In the genomic region with DNA sequence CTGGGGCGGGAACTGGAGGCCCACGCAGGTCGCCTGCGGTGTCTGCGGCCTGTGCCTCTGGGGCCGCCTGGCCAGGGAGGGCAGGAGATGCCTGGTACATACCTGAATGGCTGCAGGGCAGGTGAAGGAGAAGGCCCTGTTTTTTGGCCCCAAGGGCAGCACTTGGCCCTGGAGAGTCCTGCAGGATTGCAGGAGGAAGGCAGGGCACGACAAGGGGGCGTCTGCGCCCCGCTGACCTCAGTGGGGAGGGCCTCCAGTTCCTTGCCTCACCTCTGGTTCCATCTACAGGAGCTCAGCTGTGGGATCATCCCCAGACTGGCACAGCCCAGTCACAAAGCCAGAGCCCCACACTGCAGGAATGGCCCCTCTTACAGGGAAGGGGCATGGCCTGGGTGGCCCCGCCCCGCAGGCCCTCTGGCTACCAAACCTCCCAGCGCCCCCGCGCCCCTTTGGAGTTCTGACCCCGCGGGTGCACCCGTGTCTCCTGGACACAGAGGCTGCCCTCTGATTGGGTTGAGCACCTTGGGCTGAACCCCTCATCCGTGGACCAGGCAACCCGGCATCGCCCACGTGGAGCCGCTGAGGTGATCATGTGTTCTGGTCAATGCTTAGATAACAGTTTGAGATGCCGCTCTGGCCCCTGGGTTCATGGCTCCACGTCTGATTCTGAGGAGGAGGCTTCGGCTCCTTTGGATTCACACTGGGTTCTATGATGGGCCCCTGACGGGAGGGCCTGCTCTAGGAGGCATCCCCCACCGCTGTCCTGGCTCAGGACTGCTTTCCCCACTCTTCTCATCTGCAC, we compare ENCODE assay signal across 8 cellular contexts. TPM values are rescaled to one million over a fixed set of nuclear protein-coding genes. Genes with fewer than 3 reads are reported as not detected.
DNase-seq lines count a peak whose midpoint lies in the region; ATAC-seq and TF ChIP-seq lines count a peak whose summit lies in the region.

No MANE protein-coding gene starts in this region.

- TF ChIP-seq CTCF in heart left ventricle (IDR thresholded peaks at IDR 0.05) (no peak), VCaP (conservative IDR thresholded peaks at IDR 0.05) (no peak)

- H3K9me3 ChIP-seq in heart left ventricle = no peaks in the 10 kb centered on the region

- H3K36me3 ChIP-seq in heart left ventricle (peaks cover 0 to 11% (median 0%) of the 10 kb centered on the region in 9 donors), rectal smooth muscle tissue (ENCODE audit: control insufficient read depth, insufficient read depth, low read length) (no peaks in the 10 kb centered on the region)

- H3K27ac ChIP-seq in heart left ventricle (peak overlapping the region in 4 of 12 donors; percentile 85 to 93 (median 89)), VCaP (peak overlapping the region; percentile 99), rectal smooth muscle tissue (ENCODE audit: low read depth, low read length) (peak overlapping the region; percentile 90)

- peak overlapping the region; percentile 76 for H3K9ac ChIP-seq in rectal smooth muscle tissue (ENCODE audit: low read length)

- peaks cover 4 to 37% (median 25%) of the 10 kb centered on the region in 12 donors for H3K4me1 ChIP-seq in heart left ventricle
- H3K4me1 ChIP-seq in rectal smooth muscle tissue (ENCODE audit: control insufficient read depth, insufficient read depth, low read length) = peaks cover 14% of the 10 kb centered on the region

- peak in 1 of 5 donors; percentile 60 for DNase-seq in heart left ventricle
- DNase-seq in left cardiac atrium = no peak
- peak; percentile 43 to 49 for DNase-seq in erythroblast (lab: John Stamatoyannopoulos, UW)
- DNase-seq in KG1 (lab: John Stamatoyannopoulos, UW) = no peak

- 50 to 56% (median 53%) methylated on average over 20 to 28 of the region's 28 CpGs for WGBS in heart left ventricle, 4 donors

- H3K27me3 ChIP-seq in heart left ventricle (peaks cover 3 to 31% (median 23%) of the 10 kb centered on the region in 9 donors), rectal smooth muscle tissue (ENCODE audit: control insufficient read depth, insufficient read depth, low read length) (no peaks in the 10 kb centered on the region)

- ATAC-seq in heart left ventricle = no peak
- ATAC-seq in left cardiac atrium = no peak
- no peak for ATAC-seq in GM21576 (IDR thresholded peaks at IDR 0.05; ENCODE audit: unreplicated experiment)
- no peak for ATAC-seq in HG03354 (IDR thresholded peaks at IDR 0.05; ENCODE audit: poor library complexity, severe bottlenecking, unreplicated experiment)

- TF ChIP-seq POLR2A in heart left ventricle (IDR thresholded peaks at IDR 0.05) (no peak), erythroblast (IDR thresholded peaks at IDR 0.05; ENCODE audit: low read length) (no peak)

- H3K4me3 ChIP-seq in heart left ventricle = peak overlapping the region; percentile 67 to 98 (median 91)
- H3K4me3 ChIP-seq in rectal smooth muscle tissue (ENCODE audit: low read length) = peak overlapping the region; percentile 83

- intact Hi-C loops in heart left ventricle (cut with DNase I) (loop anchor here (1.0 to 10.0 kb wide), 12 partner anchors 113 to 1011 kb away; a partner anchor contains a TSS), left cardiac atrium (cut with DNase I) (loop anchor here (1.0 to 10.0 kb wide), 5 partner anchors 135 to 1009 kb away; no protein-coding TSS in a partner anchor)

RNA-seq across cellular contexts. Expression of a gene that starts 1.3 kb away (rescaled TPM):
- 10 to 100 TPM; 17.2 to 26.5 (median 18.9) TPM for total RNA-seq in heart left ventricle
- polyA plus RNA-seq in heart left ventricle = 10 to 100 TPM; 14.7 to 18.6 TPM
- 10 to 100 TPM; 12.3 to 14.5 TPM for total RNA-seq in left cardiac atrium

RNA-seq across cellular contexts. Expression of a gene that starts 22.1 kb away (rescaled TPM):
- total RNA-seq in heart left ventricle (100 to 1,000 TPM in 3 of 9 donors, 10 to 100 TPM in 6; 47.1 to 124 (median 78.3) TPM), left cardiac atrium (100 to 1,000 TPM in 1 of 2 donors, 10 to 100 TPM in 1; 96.2 to 105 TPM)
- 10 to 100 TPM; 43.3 to 92.4 TPM for polyA plus RNA-seq in heart left ventricle

RNA-seq across cellular contexts. Expression of a gene that starts 22.3 kb away (rescaled TPM):
- total RNA-seq in heart left ventricle (1 to 10 TPM; 2.4 to 8.2 (median 3.8) TPM), left cardiac atrium (1 to 10 TPM; 3.7 to 4.9 TPM)
- polyA plus RNA-seq in heart left ventricle = 1 to 10 TPM; 2.2 to 4.0 TPM

Comparison
In these comparisons a context has a peak if more than half of its experiments do, and no peak if none do; other contexts are left out.
1. DNase-seq: peak in erythroblast (2 of 2); none in left cardiac atrium (single experiment) and KG1 (single experiment).